In the genomic region with DNA sequence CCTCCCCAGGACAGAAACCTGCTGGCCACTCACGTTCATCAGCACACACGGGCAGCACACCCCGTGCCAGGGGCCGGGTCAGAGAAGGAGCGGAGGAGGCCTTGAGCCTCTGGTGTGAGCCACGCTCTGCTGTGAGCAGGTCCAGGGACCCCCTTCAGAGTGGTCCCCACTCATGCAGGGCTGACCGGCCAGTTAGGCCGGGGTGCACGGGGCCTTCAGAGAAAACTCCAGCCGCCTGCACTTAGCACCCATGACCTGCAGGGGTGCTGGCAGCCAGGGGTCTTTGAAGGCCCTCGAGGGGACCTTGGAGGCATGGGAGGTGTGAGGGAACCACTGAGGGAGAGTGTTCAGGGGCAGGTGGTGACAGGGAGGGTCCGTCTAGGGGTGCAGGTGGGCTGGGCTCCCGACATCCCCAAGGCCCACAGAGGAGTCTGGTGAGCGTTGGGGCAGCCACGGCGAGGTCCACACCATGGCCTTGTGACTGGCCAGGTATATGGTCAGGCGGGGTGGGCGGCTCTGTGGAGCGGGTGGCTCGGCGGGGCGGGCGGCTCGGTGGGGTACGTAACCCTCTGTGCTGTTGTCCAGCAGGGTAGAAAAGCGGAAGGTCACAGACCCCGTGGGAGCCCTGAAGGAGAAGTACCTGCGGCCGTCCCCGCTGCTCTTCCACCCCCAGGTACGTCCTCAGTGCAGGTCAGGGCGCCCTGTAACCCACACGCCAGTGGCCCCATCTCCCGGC, we compare ENCODE assay signal across 20 cellular contexts. TPM values are rescaled to one million over a fixed set of nuclear protein-coding genes. Genes with fewer than 3 reads are reported as not detected.
DNase-seq lines count a peak whose midpoint lies in the region; ATAC-seq and TF ChIP-seq lines count a peak whose summit lies in the region.
"Had no signal": no experiment of that assay in that cellular context is flagged by ENCODE, and none has a peak within 500 bp of the region (broad histone marks: within the 10 kb centered on the region; RNA-seq: fewer than 3 reads in every experiment).

No MANE protein-coding gene starts in this region.

- 29% methylated on average over 14 of the region's 34 CpGs for WGBS in SK-N-SH (ENCODE audit: low lambda C conversion rate)

- H3K9me3 ChIP-seq in left ventricle myocardium inferior (replicated peaks) (peaks cover 8% of the 10 kb centered on the region), SK-N-SH (no peaks in the 10 kb centered on the region)

- H3K36me3 ChIP-seq in left ventricle myocardium inferior (peaks cover 8% of the 10 kb centered on the region), SK-N-SH (replicated peaks in 1 of 2; ENCODE audit: control insufficient read depth in 1 of 2, insufficient read depth in 2 of 2, low read length in 1 of 2) (no peaks in the 10 kb centered on the region)

- TF ChIP-seq EP300 in SK-N-SH (IDR thresholded peaks at IDR 0.05; ENCODE audit: borderline replicate concordance in 1 of 2, low read depth in 1 of 2, low read length in 1 of 2), result no peak

- H3K27me3 ChIP-seq in left ventricle myocardium inferior (ENCODE audit: low read depth) (no peaks in the 10 kb centered on the region), SK-N-SH (ENCODE audit: insufficient read depth) (peaks cover 27% of the 10 kb centered on the region; the same call in 1 of the 2 replicates)

- no peak overlapping the region for H3K4me3 Mint-ChIP-seq in glutamatergic neuron (ENCODE audit: unreplicated experiment)
- H3K4me3 Mint-ChIP-seq in type B pancreatic cell, result no peak overlapping the region
- H3K4me3 Mint-ChIP-seq: CD4-positive, alpha-beta T cell had no signal

- no peaks in the 10 kb centered on the region for H3K9me2 ChIP-seq in SK-N-SH

- H3K9me3 Mint-ChIP-seq in glutamatergic neuron (ENCODE audit: unreplicated experiment), result no peaks in the 10 kb centered on the region
- H3K9me3 Mint-ChIP-seq in type B pancreatic cell, result no peaks in the 10 kb centered on the region
- H3K9me3 Mint-ChIP-seq: CD4-positive, alpha-beta T cell had no signal

- ATAC-seq in Right ventricle myocardium superior (ENCODE audit: poor library complexity) (no peak), HG03342 (IDR thresholded peaks at IDR 0.05; ENCODE audit: unreplicated experiment) (no peak)

- no peak overlapping the region for H3K9ac ChIP-seq in SK-N-SH

- H2AFZ ChIP-seq in SK-N-SH (ENCODE audit: low read depth), result no peak overlapping the region

- H3K27ac Mint-ChIP-seq in glutamatergic neuron (ENCODE audit: unreplicated experiment) (no peak overlapping the region), type B pancreatic cell (no peak overlapping the region)
- H3K27ac Mint-ChIP-seq: CD4-positive, alpha-beta T cell had no signal

- H3K4me1 ChIP-seq in left ventricle myocardium inferior (peaks cover 29% of the 10 kb centered on the region), SK-N-SH (ENCODE audit: control insufficient read depth in 1 of 2, insufficient read depth in 2 of 2, low read depth in 1 of 2, low read length in 1 of 2) (no peaks in the 10 kb centered on the region)

- H3K36me3 Mint-ChIP-seq in glutamatergic neuron (ENCODE audit: unreplicated experiment) (no peaks in the 10 kb centered on the region), type B pancreatic cell (no peaks in the 10 kb centered on the region)

- POLR2A ChIA-PET in SK-N-SH (lab: Yijun Ruan, JAX), result no interaction called here

- intact Hi-C loops in left ventricle myocardium inferior (cut with micrococcal nuclease) (no loop called here), Right ventricle myocardium superior (cut with DNase I) (no loop called here)

- H3K27ac ChIP-seq in left ventricle myocardium inferior (replicated peaks) (peak overlapping the region; percentile 76), VCaP (no peak overlapping the region), SK-N-SH (ENCODE audit: low read depth in 2 of 2, low read length in 1 of 2) (no peak overlapping the region)

- no peak overlapping the region for H3K4me2 ChIP-seq in SK-N-SH

- DNase-seq in left ventricle myocardium inferior (no peak), Right ventricle myocardium superior (no peak), glutamatergic neuron (no peak), type B pancreatic cell (ENCODE audit: extremely low spot score, unreplicated experiment) (no peak), DMS114 treated with DMSO at 0.1 percent for 48 hours (lab: John Stamatoyannopoulos, UW; ENCODE audit: unreplicated experiment) (no peak), SK-N-SH (no peak)
- DNase-seq: CD4-positive, alpha-beta T cell; DMS53; EL; KG1; NCI-H1105 treated with DMSO at 0.1 percent for 48 hours; NCI-H1694 treated with DMSO at 0.1 percent for 48 hours; NCI-H510A; NCI-H748 treated with DMSO at 0.1 percent for 48 hours; NK-92 treated with Interleukin-12 subunit alpha and Interleukin-12 subunit beta, amount 100 ng/mL, for 24 hours; RPMI8226; SIG-M5 had no signal

- no peaks in the 10 kb centered on the region for H4K20me1 ChIP-seq in SK-N-SH (ENCODE audit: insufficient read depth)

- no peak for TF ChIP-seq RAD21 in SK-N-SH (IDR thresholded peaks at IDR 0.05; ENCODE audit: low read length)

- no peaks in the 10 kb centered on the region for H3K79me2 ChIP-seq in SK-N-SH (ENCODE audit: insufficient read depth)

- H3F3A ChIP-seq in SK-N-SH (replicated peaks; ENCODE audit: insufficient read depth), result no peaks in the 10 kb centered on the region

- H3K4me3 ChIP-seq in left ventricle myocardium inferior (no peak overlapping the region), SK-N-SH (ENCODE audit: low read depth in 2 of 2, low read length in 1 of 2) (no peak overlapping the region)

- CTCF ChIA-PET in SK-N-SH (lab: Yijun Ruan, JAX), result no interaction called here

- H3K27me3 Mint-ChIP-seq in glutamatergic neuron (ENCODE audit: unreplicated experiment), result peaks cover 2% of the 10 kb centered on the region
- H3K27me3 Mint-ChIP-seq in type B pancreatic cell, result peaks cover 9% of the 10 kb centered on the region
- H3K27me3 Mint-ChIP-seq: CD4-positive, alpha-beta T cell had no signal

- peaks cover 5% of the 10 kb centered on the region for H3K4me1 Mint-ChIP-seq in glutamatergic neuron (ENCODE audit: low read depth, unreplicated experiment)
- no peaks in the 10 kb centered on the region for H3K4me1 Mint-ChIP-seq in type B pancreatic cell (ENCODE audit: unreplicated experiment)

- TF ChIP-seq CTCF in left ventricle myocardium inferior (IDR thresholded peaks at IDR 0.05; ENCODE audit: borderline replicate concordance), result no peak
- TF ChIP-seq CTCF in VCaP (conservative IDR thresholded peaks at IDR 0.05), result 0 out of 2 replicates have a peak, but pooled peaks have one; percentile 21
- TF ChIP-seq CTCF in glutamatergic neuron (IDR thresholded peaks at IDR 0.05; ENCODE audit: partially characterized antibody, unreplicated experiment), result peak; percentile 16
- peak; percentile 46 for TF ChIP-seq CTCF in type B pancreatic cell (conservative IDR thresholded peaks at IDR 0.05)
- TF ChIP-seq CTCF in SK-N-SH (IDR thresholded peaks at IDR 0.05), result no peak; the same call in 1 of the 2 replicates

TF ChIP-seq in SK-N-SH, 30 proteins besides CTCF, POLR2A, EP300 and RAD21:
- TF ChIP-seq NFIC (IDR thresholded peaks at IDR 0.05; ENCODE audit: borderline replicate concordance), result no peak
- no peak for TF ChIP-seq NRF1 (IDR thresholded peaks at IDR 0.05; ENCODE audit: low read depth, low read length)
- no peak for TF ChIP-seq YY1 (IDR thresholded peaks at IDR 0.05; ENCODE audit: low read depth)
- no peak for TF ChIP-seq IRF3 (IDR thresholded peaks at IDR 0.05; ENCODE audit: low read depth, low read length)
- TF ChIP-seq MAX (IDR thresholded peaks at IDR 0.05; ENCODE audit: low read depth), result no peak

RNA-seq across cellular contexts. Expression of gene ARHGEF16, which starts 40.3 kb away (rescaled TPM):
- total RNA-seq in left ventricle myocardium inferior (0.52 TPM), Right ventricle myocardium superior (0.89 TPM), glutamatergic neuron (ENCODE audit: unreplicated experiment) (0.34 TPM), type B pancreatic cell (ENCODE audit: low replicate concordance) (16.1 and 28.9 TPM in 2 replicates)
- polyA plus RNA-seq in SK-N-SH (2012; rRNA removed), result 0.10 and 0.18 TPM in 2 replicates
- 0.09 and 0.12 TPM in 2 replicates for polyA plus RNA-seq in SK-N-SH (2012; cell fraction: cytosol; rRNA removed)
- polyA plus RNA-seq in SK-N-SH (2012; cell fraction: nucleus; rRNA removed), result 0.68 and 0.83 TPM in 2 replicates
- total RNA-seq: OCI-LY7 had no signal

Comparison
In these comparisons a context has a peak if more than half of its experiments do, and no peak if none do; other contexts are left out.
1. CTCF ChIP-seq: peak in VCaP (single experiment), glutamatergic neuron (single experiment) and type B pancreatic cell (single experiment); none in left ventricle myocardium inferior (single experiment) and SK-N-SH (single experiment).